ENCODE assay signal across 8 cellular contexts in the genomic region with DNA sequence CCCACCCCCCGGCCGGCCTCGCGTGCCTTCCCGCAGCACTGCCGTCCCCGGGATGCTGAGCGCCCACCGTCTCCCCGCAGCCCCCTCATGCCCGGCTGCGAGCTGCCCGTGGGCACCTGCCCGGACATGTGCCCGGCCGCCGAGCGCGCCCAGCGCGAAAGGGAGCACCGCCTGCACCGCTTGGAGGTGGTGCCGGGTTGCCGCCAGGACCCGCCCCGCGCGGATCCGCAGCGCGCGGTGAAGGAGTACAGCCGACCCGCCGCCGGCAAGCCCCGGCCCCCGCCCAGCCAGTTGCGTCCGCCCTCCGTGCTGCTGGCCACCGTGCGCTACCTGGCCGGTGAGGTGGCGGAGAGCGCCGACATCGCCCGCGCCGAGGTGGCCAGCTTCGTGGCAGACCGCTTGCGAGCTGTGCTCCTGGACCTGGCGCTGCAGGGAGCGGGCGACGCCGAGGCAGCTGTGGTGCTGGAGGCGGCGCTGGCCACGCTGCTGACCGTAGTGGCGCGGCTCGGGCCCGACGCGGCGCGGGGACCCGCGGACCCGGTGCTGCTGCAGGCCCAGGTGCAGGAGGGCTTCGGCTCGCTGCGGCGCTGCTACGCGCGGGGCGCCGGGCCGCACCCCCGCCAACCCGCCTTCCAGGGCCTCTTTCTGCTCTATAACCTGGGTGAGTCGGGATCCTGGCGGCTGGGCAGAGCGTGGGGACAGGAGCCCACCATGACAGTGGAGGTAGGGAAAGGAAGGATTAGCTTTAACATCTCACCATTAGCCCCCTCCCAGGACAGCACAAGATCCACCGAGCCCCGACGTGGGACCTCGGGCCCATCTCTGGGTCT. TPM values are rescaled to one million over a fixed set of nuclear protein-coding genes. Genes with fewer than 3 reads are reported as not detected.
DNase-seq lines count a peak whose midpoint lies in the region; ATAC-seq and TF ChIP-seq lines count a peak whose summit lies in the region.

A gene (plus strand): TSS at position 5 of the 830 bp plus-strand sequence. CDS start 83 bp downstream, at position 88.

- peaks cover 16% of the 10 kb centered on the region for H3K4me1 Mint-ChIP-seq in activated naive CD8-positive, alpha-beta T cell (ENCODE audit: low read depth)

- intact Hi-C loops in left ventricle myocardium inferior (cut with micrococcal nuclease) = no loop called here

- peak within 1 kb of the TSS; percentile 95 for H3K27ac Mint-ChIP-seq in activated naive CD8-positive, alpha-beta T cell

- H3K27me3 ChIP-seq in BE2C = no peaks in the 10 kb centered on the region; the same call in 1 of the 2 replicates
- H3K27me3 ChIP-seq in left ventricle myocardium inferior (ENCODE audit: low read depth) = no peaks in the 10 kb centered on the region

- no peak for DNase-seq in BE2C
- peak; percentile 85 for DNase-seq in NCI-H748 (lab: John Stamatoyannopoulos, UW; ENCODE audit: unreplicated experiment)
- DNase-seq in left ventricle myocardium inferior = no peak
- DNase-seq in retinal pigment epithelial cell (ENCODE audit: low read depth) = peak; percentile 11
- no peak for DNase-seq in NCI-H446 treated with DMSO at 0.1 percent for 48 hours (lab: John Stamatoyannopoulos, UW)

- H3K4me1 ChIP-seq in BE2C (no peaks in the 10 kb centered on the region), left ventricle myocardium inferior (peaks cover 49% of the 10 kb centered on the region)

- TF ChIP-seq CTCF in BE2C (IDR thresholded peaks at IDR 0.05; ENCODE audit: low read depth, low read length) (no peak), left ventricle myocardium inferior (IDR thresholded peaks at IDR 0.05; ENCODE audit: borderline replicate concordance) (no peak), retinal pigment epithelial cell (conservative IDR thresholded peaks at IDR 0.05; ENCODE audit: low read depth, low read length) (no peak)

- no peaks in the 10 kb centered on the region for H3K27me3 Mint-ChIP-seq in activated naive CD8-positive, alpha-beta T cell

- H3K36me3 ChIP-seq in BE2C (no peaks in the 10 kb centered on the region), left ventricle myocardium inferior (peaks cover 45% of the 10 kb centered on the region)

- no peaks in the 10 kb centered on the region for H3K9me3 Mint-ChIP-seq in activated naive CD8-positive, alpha-beta T cell (ENCODE audit: low read depth)

- H3K27ac ChIP-seq in left ventricle myocardium inferior (replicated peaks) = peak within 1 kb of the TSS; percentile 98

- H3K4me3 Mint-ChIP-seq in activated naive CD8-positive, alpha-beta T cell = peak within 1 kb of the TSS; percentile 92

- H3K9me3 ChIP-seq in BE2C (no peaks in the 10 kb centered on the region), left ventricle myocardium inferior (replicated peaks) (no peaks in the 10 kb centered on the region)

- peak within 1 kb of the TSS; percentile 59 for H3K4me3 ChIP-seq in BE2C (ENCODE audit: low read depth, low read length)
- H3K4me3 ChIP-seq in left ventricle myocardium inferior = peak within 1 kb of the TSS; percentile 96
- peak within 1 kb of the TSS; percentile 62 for H3K4me3 ChIP-seq in retinal pigment epithelial cell (ENCODE audit: low read length)

- ATAC-seq in GM18867 (IDR thresholded peaks at IDR 0.05; ENCODE audit: unreplicated experiment) = peak; percentile 46
- peak; percentile 30 for ATAC-seq in HG03039 (IDR thresholded peaks at IDR 0.05; ENCODE audit: unreplicated experiment)

- peaks cover 3% of the 10 kb centered on the region for H3K36me3 Mint-ChIP-seq in activated naive CD8-positive, alpha-beta T cell

RNA-seq across cellular contexts. Expression of the gene that starts here (rescaled TPM):
- polyA plus RNA-seq in BE2C (2012; ENCODE audit: insufficient read depth, insufficient read length, low read depth) = 19.0 TPM
- 5.6 TPM for total RNA-seq in left ventricle myocardium inferior

Comparison
In these comparisons a context has a peak if more than half of its experiments do, and no peak if none do; other contexts are left out.
1. DNase-seq: peak in NCI-H748 (single experiment) and retinal pigment epithelial cell (single experiment); none in BE2C (single experiment), left ventricle myocardium inferior (single experiment) and NCI-H446 treated with DMSO at 0.1 percent for 48 hours (single experiment).
2. Peak in every context shown above with its lines, with median percentiles within 50 percentile points of each other: H3K4me3 ChIP-seq.